In the genomic region with DNA sequence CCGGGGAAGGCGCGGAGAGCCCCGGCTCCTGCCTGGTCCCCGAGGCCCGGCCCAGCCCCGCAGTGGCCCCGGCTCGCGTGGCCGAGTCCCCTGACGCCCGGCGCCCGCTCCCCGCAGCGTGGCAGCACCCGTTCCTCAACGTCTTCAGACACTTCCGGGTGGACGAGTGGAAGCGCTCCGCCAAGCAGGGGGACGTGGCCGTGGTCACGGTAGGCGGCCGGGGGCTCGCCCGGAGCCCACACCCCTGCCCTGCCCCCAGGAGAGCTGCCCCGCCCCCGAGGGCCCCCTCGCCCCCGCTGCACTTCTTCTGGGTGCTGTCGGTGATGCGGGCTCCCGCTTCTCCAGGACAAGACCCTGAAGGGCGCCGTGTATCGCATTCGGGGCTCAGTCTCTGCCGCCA, we compare ENCODE assay signal across 8 cellular contexts. TPM values are rescaled to one million over a fixed set of nuclear protein-coding genes. Genes with fewer than 3 reads are reported as not detected.
DNase-seq lines count a peak whose midpoint lies in the region; ATAC-seq and TF ChIP-seq lines count a peak whose summit lies in the region.

No MANE protein-coding gene starts in this region.

- peaks cover under 1% of the 10 kb centered on the region for H3K36me3 Mint-ChIP-seq in activated T-helper 1 cell treated with anti-CD3 and anti-CD28 coated beads, Interleukin-12 subunit alpha, Interleukin-12 subunit beta, Interleukin-2, Interleukin-4 antibody, amounts not matched to agents 30 ng/mL and 10 ng/mL and 1 ng/mL, durations not matched to agents 14 hours and 24 hours and 36 hours (ENCODE audit: low read depth)

- no peaks in the 10 kb centered on the region for H3K9me3 Mint-ChIP-seq in activated T-helper 1 cell treated with anti-CD3 and anti-CD28 coated beads, Interleukin-12 subunit alpha, Interleukin-12 subunit beta, Interleukin-2, Interleukin-4 antibody, amounts not matched to agents 30 ng/mL and 10 ng/mL and 1 ng/mL, durations not matched to agents 14 hours and 24 hours and 36 hours

- TF ChIP-seq POLR2A in suprapubic skin (IDR thresholded peaks at IDR 0.05) = no peak

- H3K27ac Mint-ChIP-seq in activated T-helper 1 cell treated with anti-CD3 and anti-CD28 coated beads, Interleukin-12 subunit alpha, Interleukin-12 subunit beta, Interleukin-2, Interleukin-4 antibody, amounts not matched to agents 30 ng/mL and 10 ng/mL and 1 ng/mL, durations not matched to agents 14 hours and 24 hours and 36 hours = peak overlapping the region; percentile 44

- peak overlapping the region; percentile 71 for H3K4me3 ChIP-seq in iPS-20b (ENCODE audit: low read length)
- peak overlapping the region; percentile 73 for H3K4me3 ChIP-seq in suprapubic skin

- no peaks in the 10 kb centered on the region for H3K27me3 Mint-ChIP-seq in activated T-helper 1 cell treated with anti-CD3 and anti-CD28 coated beads, Interleukin-12 subunit alpha, Interleukin-12 subunit beta, Interleukin-2, Interleukin-4 antibody, amounts not matched to agents 30 ng/mL and 10 ng/mL and 1 ng/mL, durations not matched to agents 14 hours and 24 hours and 36 hours (ENCODE audit: insufficient read depth)

- peak overlapping the region; percentile 71; the same call in 1 of the 2 replicates for H3K9ac ChIP-seq in iPS-20b (ENCODE audit: low read depth, low read length)

- intact Hi-C loops in activated T-helper 1 cell treated with anti-CD3 and anti-CD28 coated beads, Interleukin-12 subunit alpha, Interleukin-12 subunit beta, Interleukin-2, Interleukin-4 antibody, amounts not matched to agents 30 ng/mL and 10 ng/mL and 1 ng/mL, durations not matched to agents 14 hours and 24 hours and 36 hours (cut with micrococcal nuclease) = loop anchor here (1.0 kb wide), 5 partner anchors 8 to 35 kb away; partner anchors contain the start of genes JMJD8, MCRIP2 and METTL26

- no peaks in the 10 kb centered on the region for H3K9me3 ChIP-seq in iPS-20b (ENCODE audit: insufficient read depth, low read depth, low read length)
- no peaks in the 10 kb centered on the region for H3K9me3 ChIP-seq in suprapubic skin

- H3K36me3 ChIP-seq in iPS-20b (ENCODE audit: insufficient read depth, low read depth, low read length) = peaks cover 5% of the 10 kb centered on the region
- H3K36me3 ChIP-seq in suprapubic skin = peaks cover 12% of the 10 kb centered on the region

- no peak for TF ChIP-seq CTCF in suprapubic skin (IDR thresholded peaks at IDR 0.05)

- H3K27me3 ChIP-seq in iPS-20b (ENCODE audit: insufficient read depth, low read length) = no peaks in the 10 kb centered on the region
- no peaks in the 10 kb centered on the region for H3K27me3 ChIP-seq in suprapubic skin

- DNase-seq in SIG-M5 treated with dmso at 0.1 percent for 504 hours (lab: John Stamatoyannopoulos, UW; ENCODE audit: unreplicated experiment) = peak; percentile 27
- DNase-seq in SIG-M5 (lab: John Stamatoyannopoulos, UW) = no peak
- DNase-seq in activated T-helper 1 cell treated with anti-CD3 and anti-CD28 coated beads, Interleukin-12 subunit alpha, Interleukin-12 subunit beta, Interleukin-2, Interleukin-4 antibody, amounts not matched to agents 30 ng/mL and 10 ng/mL and 1 ng/mL, durations not matched to agents 14 hours and 24 hours and 36 hours (ENCODE audit: low spot score) = no peak
- no peak for DNase-seq in suprapubic skin (ENCODE audit: low spot score in 2 of 2)
- DNase-seq in occipital lobe (lab: John Stamatoyannopoulos, UW) = no peak
- no peak for DNase-seq in SW480 (ENCODE audit: low spot score)

- ATAC-seq in HG03342 (IDR thresholded peaks at IDR 0.05; ENCODE audit: unreplicated experiment) = peak; percentile 10

- H3K4me1 ChIP-seq in iPS-20b (ENCODE audit: insufficient read depth, low read length) (peaks cover 3% of the 10 kb centered on the region; the same call in 1 of the 2 replicates), suprapubic skin (peaks cover 51% of the 10 kb centered on the region)

- TF ChIP-seq EP300 in suprapubic skin (IDR thresholded peaks at IDR 0.05) = no peak

- H3K27ac ChIP-seq in iPS-20b (ENCODE audit: low read length) = no peak overlapping the region
- peak overlapping the region; percentile 64 for H3K27ac ChIP-seq in suprapubic skin

- H3K4me3 Mint-ChIP-seq in activated T-helper 1 cell treated with anti-CD3 and anti-CD28 coated beads, Interleukin-12 subunit alpha, Interleukin-12 subunit beta, Interleukin-2, Interleukin-4 antibody, amounts not matched to agents 30 ng/mL and 10 ng/mL and 1 ng/mL, durations not matched to agents 14 hours and 24 hours and 36 hours = peak overlapping the region; percentile 77

- no CpG with 5 or more reads among the region's 42 CpGs for WGBS in suprapubic skin

- no peaks in the 10 kb centered on the region for H3K4me1 Mint-ChIP-seq in activated T-helper 1 cell treated with anti-CD3 and anti-CD28 coated beads, Interleukin-12 subunit alpha, Interleukin-12 subunit beta, Interleukin-2, Interleukin-4 antibody, amounts not matched to agents 30 ng/mL and 10 ng/mL and 1 ng/mL, durations not matched to agents 14 hours and 24 hours and 36 hours (ENCODE audit: low read depth)

RNA-seq across cellular contexts. Expression of gene WDR90, which starts 0.5 kb away (rescaled TPM):
- 81.2 and 82.3 TPM in 2 replicates for total RNA-seq in activated T-helper 1 cell treated with anti-CD3 and anti-CD28 coated beads, Interleukin-12 subunit alpha, Interleukin-12 subunit beta, Interleukin-2, Interleukin-4 antibody, amounts not matched to agents 30 ng/mL and 10 ng/mL and 1 ng/mL, durations not matched to agents 14 hours and 24 hours and 36 hours
- total RNA-seq in suprapubic skin = 10 to 100 TPM; 18.3 to 63.0 (median 32.2) TPM
- 7.2 TPM for total RNA-seq in occipital lobe

RNA-seq across cellular contexts. Expression of gene MCRIP2, which starts 8.0 kb away (rescaled TPM):
- 66.5 and 67.6 TPM in 2 replicates for total RNA-seq in activated T-helper 1 cell treated with anti-CD3 and anti-CD28 coated beads, Interleukin-12 subunit alpha, Interleukin-12 subunit beta, Interleukin-2, Interleukin-4 antibody, amounts not matched to agents 30 ng/mL and 10 ng/mL and 1 ng/mL, durations not matched to agents 14 hours and 24 hours and 36 hours
- total RNA-seq in suprapubic skin = 10 to 100 TPM; 10.3 to 29.8 (median 24.2) TPM
- total RNA-seq in occipital lobe = 8.9 TPM

RNA-seq across cellular contexts. Expression of gene METTL26, which starts 13.5 kb away (rescaled TPM):
- 141 and 147 TPM in 2 replicates for total RNA-seq in activated T-helper 1 cell treated with anti-CD3 and anti-CD28 coated beads, Interleukin-12 subunit alpha, Interleukin-12 subunit beta, Interleukin-2, Interleukin-4 antibody, amounts not matched to agents 30 ng/mL and 10 ng/mL and 1 ng/mL, durations not matched to agents 14 hours and 24 hours and 36 hours
- 100 to 1,000 TPM in 1 of 4 donors, 10 to 100 TPM in 3; 72.2 to 138 (median 84.7) TPM for total RNA-seq in suprapubic skin
- 25.3 TPM for total RNA-seq in occipital lobe

RNA-seq across cellular contexts. Expression of gene RHOT2, which starts 18.3 kb away (rescaled TPM):
- 165 and 177 TPM in 2 replicates for total RNA-seq in activated T-helper 1 cell treated with anti-CD3 and anti-CD28 coated beads, Interleukin-12 subunit alpha, Interleukin-12 subunit beta, Interleukin-2, Interleukin-4 antibody, amounts not matched to agents 30 ng/mL and 10 ng/mL and 1 ng/mL, durations not matched to agents 14 hours and 24 hours and 36 hours
- 100 to 1,000 TPM in 2 of 4 donors, 10 to 100 TPM in 2; 66.9 to 156 (median 96.8) TPM for total RNA-seq in suprapubic skin
- total RNA-seq in occipital lobe = 20.9 TPM

RNA-seq across cellular contexts. Expression of gene WFIKKN1, which starts 18.9 kb away (rescaled TPM):
- 0.34 and 0.44 TPM in 2 replicates for total RNA-seq in activated T-helper 1 cell treated with anti-CD3 and anti-CD28 coated beads, Interleukin-12 subunit alpha, Interleukin-12 subunit beta, Interleukin-2, Interleukin-4 antibody, amounts not matched to agents 30 ng/mL and 10 ng/mL and 1 ng/mL, durations not matched to agents 14 hours and 24 hours and 36 hours
- total RNA-seq in suprapubic skin (10 to 100 TPM in 1 of 4 donors, 1 to 10 TPM in 3; 1.2 to 12.6 (median 4.6) TPM), occipital lobe (0.47 TPM)
